In genomic region chr10:5033061-5033770, GRCh38 we compare ENCODE assay signal across 18 cellular contexts. TPM values are rescaled to one million over a fixed set of nuclear protein-coding genes. Genes with fewer than 3 reads are reported as not detected.
DNase-seq lines count a peak whose midpoint lies in the region; ATAC-seq and TF ChIP-seq lines count a peak whose summit lies in the region.
"Had no signal": no experiment of that assay in that cellular context is flagged by ENCODE, and none has a peak within 500 bp of the region (broad histone marks: within the 10 kb centered on the region; RNA-seq: fewer than 3 reads in every experiment).

No MANE protein-coding gene starts in this region.

- no peak for TF ChIP-seq CTCF in adrenal gland (IDR thresholded peaks at IDR 0.05)

- no peak overlapping the region for H3K27ac ChIP-seq in adrenal gland
- H3K27ac ChIP-seq: C4-2B, heart left ventricle, uterus had no signal

- WGBS in adrenal gland, 4 donors, result 45 to 65% (median 56%) methylated on average over 2 of the region's 2 CpGs

- H3K4me1 ChIP-seq in adrenal gland (replicated peaks in 1 of 2), result no peaks in the 10 kb centered on the region
- H3K4me1 ChIP-seq: heart left ventricle, uterus had no signal

- intact Hi-C loops in adrenal gland (cut with DNase I), result no loop called here

- no peaks in the 10 kb centered on the region for H3K36me3 ChIP-seq in adrenal gland (replicated peaks in 1 of 2)
- H3K36me3 ChIP-seq: heart left ventricle, uterus had no signal

- H3K9me3 ChIP-seq in adrenal gland (replicated peaks in 1 of 3), result peaks cover 0 to 10% (median 0%) of the 10 kb centered on the region in 3 donors

- no peak for ATAC-seq in HG03039 (IDR thresholded peaks at IDR 0.05; ENCODE audit: unreplicated experiment)
- ATAC-seq: activated T-cell treated with anti-CD3 and anti-CD28 coated beads, Interleukin-2, amount 50 U/mL, for 72 hours; stimulated activated effector memory CD8-positive, alpha-beta T cell treated with anti-CD3 and anti-CD28 coated beads, Interleukin-12 subunit alpha, Interleukin-12 subunit beta, amount 100 ng/mL, for 72 hours; T-helper 17 cell had no signal

- no peaks in the 10 kb centered on the region for H3K27me3 ChIP-seq in adrenal gland
- H3K27me3 ChIP-seq: heart left ventricle, uterus had no signal

- no peak for TF ChIP-seq POLR2A in adrenal gland (IDR thresholded peaks at IDR 0.05)

- no peak overlapping the region for H3K4me3 ChIP-seq in adrenal gland
- H3K4me3 ChIP-seq: heart left ventricle, uterus had no signal

- peak; percentile 88 for DNase-seq in AG08395 (ENCODE audit: low spot score)
- DNase-seq in HT1080 (ENCODE audit: low read depth), result peak; percentile 78
- DNase-seq in brain pericyte (ENCODE audit: low read depth, low spot score), result peak; percentile 54
- peak; percentile 82 for DNase-seq in hepatic stellate cell (ENCODE audit: low spot score)
- no peak for DNase-seq in NCI-H2029 (lab: John Stamatoyannopoulos, UW)
- DNase-seq in NCI-H2107 (lab: John Stamatoyannopoulos, UW), result no peak
- DNase-seq in adrenal gland, result no peak
- DNase-seq: activated T-cell treated with anti-CD3 and anti-CD28 coated beads, Interleukin-2, amount 50 U/mL, for 72 hours; amygdala; heart left ventricle; left cardiac atrium; NCI-H510A; stimulated activated CD4-positive, alpha-beta T cell treated with anti-CD3 and anti-CD28 coated beads, Interleukin-4, amount 100 ng/mL, for 1 hour; T-helper 17 cell; uterus had no signal

RNA-seq across cellular contexts. Expression of gene AKR1C2, which starts 29.6 kb away (rescaled TPM):
- 1.5 and 2.0 TPM in 2 replicates for total RNA-seq in HT1080 (2014; rRNA removed; shearing (Covaris generic))
- 0.29 and 0.60 TPM in 2 replicates for polyA plus RNA-seq in HT1080 (2015; cell fraction: cytosol; rRNA removed)
- polyA plus RNA-seq in HT1080 (2015; cell fraction: nucleus; rRNA removed), result 0.25 and 0.61 TPM in 2 replicates
- 10 to 100 TPM in 4 of 8 donors, 1 to 10 TPM in 4; 4.1 to 27.4 (median 9.5) TPM for total RNA-seq in adrenal gland
- polyA plus RNA-seq in adrenal gland, result 10 to 100 TPM in 2 of 3 donors, 1 to 10 TPM in 1; 9.7 to 23.8 (median 11.9) TPM
- total RNA-seq: T-helper 17 cell had no signal

Comparison
In these comparisons a context has a peak if more than half of its experiments do, and no peak if none do; other contexts are left out.
1. DNase-seq: peak in AG08395 (single experiment), HT1080 (single experiment), brain pericyte (single experiment) and hepatic stellate cell (single experiment); none in NCI-H2029 (single experiment), NCI-H2107 (single experiment) and adrenal gland (0 of 7).